2 cellular contexts compared by ENCODE assay signal in the genomic region with DNA sequence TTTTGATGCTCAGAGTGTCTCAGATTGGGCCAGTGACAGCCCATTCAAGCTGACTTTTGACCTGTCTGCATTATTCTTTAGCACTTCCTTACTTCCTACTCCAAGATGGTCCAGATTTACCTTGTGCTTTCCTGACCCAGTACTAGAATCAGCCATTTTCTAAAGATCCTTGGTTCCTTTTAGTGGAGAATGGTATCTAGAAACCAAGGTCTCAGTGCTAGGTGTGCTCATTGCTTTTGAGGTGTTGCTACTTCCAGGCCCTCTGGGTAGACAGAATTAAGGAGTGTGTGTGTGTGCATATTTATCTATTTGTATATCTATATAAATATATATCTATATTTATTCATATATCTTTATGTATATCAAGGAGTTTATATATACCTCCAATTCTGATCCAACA.
TF ChIP-seq lines count a peak whose summit lies in the region.

No MANE protein-coding gene starts in this region.

TF ChIP-seq in HEK293, 187 proteins besides CTCF, POLR2A, EP300 and RAD21:
- TF ChIP-seq, protein P1, sequence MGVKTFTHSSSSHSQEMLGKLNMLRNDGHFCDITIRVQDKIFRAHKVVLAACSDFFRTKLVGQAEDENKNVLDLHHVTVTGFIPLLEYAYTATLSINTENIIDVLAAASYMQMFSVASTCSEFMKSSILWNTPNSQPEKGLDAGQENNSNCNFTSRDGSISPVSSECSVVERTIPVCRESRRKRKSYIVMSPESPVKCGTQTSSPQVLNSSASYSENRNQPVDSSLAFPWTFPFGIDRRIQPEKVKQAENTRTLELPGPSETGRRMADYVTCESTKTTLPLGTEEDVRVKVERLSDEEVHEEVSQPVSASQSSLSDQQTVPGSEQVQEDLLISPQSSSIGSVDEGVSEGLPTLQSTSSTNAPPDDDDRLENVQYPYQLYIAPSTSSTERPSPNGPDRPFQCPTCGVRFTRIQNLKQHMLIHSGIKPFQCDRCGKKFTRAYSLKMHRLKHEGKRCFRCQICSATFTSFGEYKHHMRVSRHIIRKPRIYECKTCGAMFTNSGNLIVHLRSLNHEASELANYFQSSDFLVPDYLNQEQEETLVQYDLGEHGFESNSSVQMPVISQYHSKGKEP (tag by site-specific recombination; IDR thresholded peaks at IDR 0.05), result no peak
- TF ChIP-seq SETDB1 (IDR thresholded peaks at IDR 0.05; ENCODE audit: insufficient read length, low read length), result peak; percentile 84

TF ChIP-seq in SK-N-SH, 30 proteins besides CTCF, POLR2A, EP300 and RAD21 (continued from another document):
- TF ChIP-seq, protein P2, sequence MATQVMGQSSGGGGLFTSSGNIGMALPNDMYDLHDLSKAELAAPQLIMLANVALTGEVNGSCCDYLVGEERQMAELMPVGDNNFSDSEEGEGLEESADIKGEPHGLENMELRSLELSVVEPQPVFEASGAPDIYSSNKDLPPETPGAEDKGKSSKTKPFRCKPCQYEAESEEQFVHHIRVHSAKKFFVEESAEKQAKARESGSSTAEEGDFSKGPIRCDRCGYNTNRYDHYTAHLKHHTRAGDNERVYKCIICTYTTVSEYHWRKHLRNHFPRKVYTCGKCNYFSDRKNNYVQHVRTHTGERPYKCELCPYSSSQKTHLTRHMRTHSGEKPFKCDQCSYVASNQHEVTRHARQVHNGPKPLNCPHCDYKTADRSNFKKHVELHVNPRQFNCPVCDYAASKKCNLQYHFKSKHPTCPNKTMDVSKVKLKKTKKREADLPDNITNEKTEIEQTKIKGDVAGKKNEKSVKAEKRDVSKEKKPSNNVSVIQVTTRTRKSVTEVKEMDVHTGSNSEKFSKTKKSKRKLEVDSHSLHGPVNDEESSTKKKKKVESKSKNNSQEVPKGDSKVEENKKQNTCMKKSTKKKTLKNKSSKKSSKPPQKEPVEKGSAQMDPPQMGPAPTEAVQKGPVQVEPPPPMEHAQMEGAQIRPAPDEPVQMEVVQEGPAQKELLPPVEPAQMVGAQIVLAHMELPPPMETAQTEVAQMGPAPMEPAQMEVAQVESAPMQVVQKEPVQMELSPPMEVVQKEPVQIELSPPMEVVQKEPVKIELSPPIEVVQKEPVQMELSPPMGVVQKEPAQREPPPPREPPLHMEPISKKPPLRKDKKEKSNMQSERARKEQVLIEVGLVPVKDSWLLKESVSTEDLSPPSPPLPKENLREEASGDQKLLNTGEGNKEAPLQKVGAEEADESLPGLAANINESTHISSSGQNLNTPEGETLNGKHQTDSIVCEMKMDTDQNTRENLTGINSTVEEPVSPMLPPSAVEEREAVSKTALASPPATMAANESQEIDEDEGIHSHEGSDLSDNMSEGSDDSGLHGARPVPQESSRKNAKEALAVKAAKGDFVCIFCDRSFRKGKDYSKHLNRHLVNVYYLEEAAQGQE (IDR thresholded peaks at IDR 0.05; ENCODE audit: low read depth, low read length), result no peak
- TF ChIP-seq MEF2A (IDR thresholded peaks at IDR 0.05; ENCODE audit: borderline replicate concordance, low read depth) (no peak), POLR2AphosphoS5 (IDR thresholded peaks at IDR 0.05; ENCODE audit: low read depth, low read length) (no peak), NRF1 (IDR thresholded peaks at IDR 0.05; ENCODE audit: low read depth, low read length) (no peak), RXRA (IDR thresholded peaks at IDR 0.05; ENCODE audit: borderline replicate concordance, low read depth) (no peak), MXI1 (IDR thresholded peaks at IDR 0.05; ENCODE audit: low read depth, low read length) (no peak), RFX5 (IDR thresholded peaks at IDR 0.05; ENCODE audit: low read length) (no peak)
- TF ChIP-seq, protein P3, sequence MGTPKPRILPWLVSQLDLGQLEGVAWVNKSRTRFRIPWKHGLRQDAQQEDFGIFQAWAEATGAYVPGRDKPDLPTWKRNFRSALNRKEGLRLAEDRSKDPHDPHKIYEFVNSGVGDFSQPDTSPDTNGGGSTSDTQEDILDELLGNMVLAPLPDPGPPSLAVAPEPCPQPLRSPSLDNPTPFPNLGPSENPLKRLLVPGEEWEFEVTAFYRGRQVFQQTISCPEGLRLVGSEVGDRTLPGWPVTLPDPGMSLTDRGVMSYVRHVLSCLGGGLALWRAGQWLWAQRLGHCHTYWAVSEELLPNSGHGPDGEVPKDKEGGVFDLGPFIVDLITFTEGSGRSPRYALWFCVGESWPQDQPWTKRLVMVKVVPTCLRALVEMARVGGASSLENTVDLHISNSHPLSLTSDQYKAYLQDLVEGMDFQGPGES (IDR thresholded peaks at IDR 0.05; ENCODE audit: low read depth, low read length), result no peak
